In genomic region chr9:126678989-126679388, GRCh38 we compare ENCODE assay signal across 10 cellular contexts.
"Had no signal": no experiment of that assay in that cellular context is flagged by ENCODE, and none has a peak within 500 bp of the region (broad histone marks: within the 10 kb centered on the region; RNA-seq: fewer than 3 reads in every experiment).

No MANE protein-coding gene starts in this region.

- H3K79me2 ChIP-seq: parathyroid adenoma had no signal

- ATAC-seq: body of pancreas had no signal

- H3K9me3 Mint-ChIP-seq: central memory CD8-positive, alpha-beta T cell had no signal

- H3K4me3 ChIP-seq: body of pancreas had no signal

- H3K4me1 ChIP-seq: parathyroid adenoma had no signal

- H3K9ac ChIP-seq: parathyroid adenoma had no signal

- H3K27ac ChIP-seq: body of pancreas, parathyroid adenoma had no signal

- H3K9me3 ChIP-seq: body of pancreas had no signal

- H2AFZ ChIP-seq: parathyroid adenoma had no signal

- H3K4me3 Mint-ChIP-seq: central memory CD8-positive, alpha-beta T cell had no signal

- DNase-seq: activated CD4-positive, CD25-positive, alpha-beta regulatory T cell treated with anti-CD3 and anti-CD28 coated beads, Interleukin-2, amount 50 U/mL, for 72 hours; activated naive CD4-positive, alpha-beta T cell treated with Interleukin-2 at 50 U/mL for 16 hours; body of pancreas; cortex of kidney; effector memory CD4-positive, alpha-beta T cell; hippocampal formation; retina; stimulated activated naive CD4-positive, alpha-beta T cell treated with Interleukin-2 at 50 U/mL for 16 hours had no signal
